ENCODE assay signal across 12 cellular contexts in genomic region chr18:73462092-73462491, GRCh38.
DNase-seq lines count a peak whose midpoint lies in the region; TF ChIP-seq lines count a peak whose summit lies in the region.
"Had no signal": no experiment of that assay in that cellular context is flagged by ENCODE, and none has a peak within 500 bp of the region (broad histone marks: within the 10 kb centered on the region; RNA-seq: fewer than 3 reads in every experiment).

No MANE protein-coding gene starts in this region.

- H3K4me1 ChIP-seq in left ventricle myocardium inferior (peaks cover 15% of the 10 kb centered on the region), adrenal gland (replicated peaks in 1 of 2) (no peaks in the 10 kb centered on the region), testis (peaks cover 4% of the 10 kb centered on the region)

- H3K9me3 ChIP-seq in left ventricle myocardium inferior (replicated peaks) (no peaks in the 10 kb centered on the region), adrenal gland (replicated peaks in 1 of 3) (no peaks in the 10 kb centered on the region), testis (no peaks in the 10 kb centered on the region)

- no peak overlapping the region for H3K27ac Mint-ChIP-seq in endothelial cell (ENCODE audit: unreplicated experiment)
- H3K27ac Mint-ChIP-seq: activated naive CD8-positive, alpha-beta T cell treated with anti-CD3 and anti-CD28 coated beads for 36 hours; CD14-positive monocyte had no signal

- WGBS in adrenal gland, 4 donors: 12 to 24% (median 18%) methylated on average over 2 of the region's 2 CpGs
- 26 to 33% methylated on average over 2 of the region's 2 CpGs for WGBS in testis, 2 donors

- in situ Hi-C loops in ACHN (cut with HindIII; ENCODE audit: low pct_ligation_motif_present, low pct_unique_long_range_greater_than_20kb, low sequenced_read_pairs): no loop called here

- no peaks in the 10 kb centered on the region for H3K9me3 Mint-ChIP-seq in endothelial cell (ENCODE audit: unreplicated experiment)
- H3K9me3 Mint-ChIP-seq: activated naive CD8-positive, alpha-beta T cell treated with anti-CD3 and anti-CD28 coated beads for 36 hours had no signal

- DNase-seq in left ventricle myocardium inferior: no peak
- DNase-seq in cardiac septum (ENCODE audit: low spot score): no peak
- DNase-seq in adrenal gland: peak in 4 of 7 donors; percentile 10 to 14 (median 14)
- DNase-seq in glomerular endothelial cell (ENCODE audit: extremely low read depth, low read depth, low spot score): peak; percentile 34
- DNase-seq in testis: peak; percentile 84
- DNase-seq in endothelial cell (ENCODE audit: low spot score): no peak
- no peak for DNase-seq in ACHN
- no peak for DNase-seq in iPS-NIHi7 (ENCODE audit: extremely low spot score)
- DNase-seq: activated naive CD8-positive, alpha-beta T cell treated with anti-CD3 and anti-CD28 coated beads for 36 hours; NCI-H1436; small intestine had no signal

- H3K27ac ChIP-seq in left ventricle myocardium inferior (replicated peaks) (peak overlapping the region; percentile 41), adrenal gland (no peak overlapping the region), testis (peak overlapping the region; percentile 48 to 62)

- TF ChIP-seq POLR2A in adrenal gland (IDR thresholded peaks at IDR 0.05): no peak
- TF ChIP-seq POLR2A in testis (IDR thresholded peaks at IDR 0.05): no peak

- H3K36me3 Mint-ChIP-seq in endothelial cell (ENCODE audit: low read depth, unreplicated experiment): no peaks in the 10 kb centered on the region
- H3K36me3 Mint-ChIP-seq: activated naive CD8-positive, alpha-beta T cell treated with anti-CD3 and anti-CD28 coated beads for 36 hours; CD14-positive monocyte had no signal

- no peaks in the 10 kb centered on the region for H3K36me3 ChIP-seq in left ventricle myocardium inferior
- no peaks in the 10 kb centered on the region for H3K36me3 ChIP-seq in adrenal gland (replicated peaks in 1 of 2)
- H3K36me3 ChIP-seq in testis (ENCODE audit: low read depth, missing control alignments): no peaks in the 10 kb centered on the region

- H3K27me3 ChIP-seq in left ventricle myocardium inferior (ENCODE audit: low read depth) (no peaks in the 10 kb centered on the region), adrenal gland (no peaks in the 10 kb centered on the region), testis (no peaks in the 10 kb centered on the region)

- H3K4me3 ChIP-seq in left ventricle myocardium inferior: no peak overlapping the region
- H3K4me3 ChIP-seq in adrenal gland: no peak overlapping the region
- no peak overlapping the region for H3K4me3 ChIP-seq in testis

- no peak overlapping the region for H3K4me3 Mint-ChIP-seq in endothelial cell (ENCODE audit: unreplicated experiment)
- H3K4me3 Mint-ChIP-seq: activated naive CD8-positive, alpha-beta T cell treated with anti-CD3 and anti-CD28 coated beads for 36 hours; CD14-positive monocyte had no signal

- H3K4me1 Mint-ChIP-seq in endothelial cell (ENCODE audit: unreplicated experiment): no peaks in the 10 kb centered on the region
- H3K4me1 Mint-ChIP-seq: activated naive CD8-positive, alpha-beta T cell treated with anti-CD3 and anti-CD28 coated beads for 36 hours; CD14-positive monocyte had no signal

- intact Hi-C loops in left ventricle myocardium inferior (cut with micrococcal nuclease) (no loop called here), cardiac septum (cut with DNase I) (no loop called here), adrenal gland (cut with DNase I) (no loop called here), testis (cut with DNase I; ENCODE audit: low total_unique reads) (no loop called here)

- TF ChIP-seq CTCF in left ventricle myocardium inferior (IDR thresholded peaks at IDR 0.05; ENCODE audit: borderline replicate concordance) (no peak), adrenal gland (IDR thresholded peaks at IDR 0.05) (no peak), testis (IDR thresholded peaks at IDR 0.05) (no peak), endothelial cell (IDR thresholded peaks at IDR 0.05; ENCODE audit: unreplicated experiment) (no peak)

- no peaks in the 10 kb centered on the region for H3K27me3 Mint-ChIP-seq in endothelial cell (ENCODE audit: unreplicated experiment)
- H3K27me3 Mint-ChIP-seq: activated naive CD8-positive, alpha-beta T cell treated with anti-CD3 and anti-CD28 coated beads for 36 hours had no signal

Comparison
In these comparisons a context has a peak if more than half of its experiments do, and no peak if none do; other contexts are left out.
1. DNase-seq: peak in adrenal gland (4 of 7), glomerular endothelial cell (single experiment) and testis (single experiment); none in left ventricle myocardium inferior (single experiment), cardiac septum (single experiment), endothelial cell (single experiment), ACHN (single experiment) and iPS-NIHi7 (single experiment).
2. H3K27ac ChIP-seq: peak in left ventricle myocardium inferior (single experiment) and testis (2 of 2); none in adrenal gland (0 of 5).